ENCODE assay signal across 22 cellular contexts in genomic region chr9:20048437-20048836, GRCh38.
A peak's percentile ranks its signal among the peaks of the same experiment; 100 is the strongest.
DNase-seq lines count a peak whose midpoint lies in the region; ATAC-seq, FAIRE-seq and TF ChIP-seq lines count a peak whose summit lies in the region.
"Had no signal": no experiment of that assay in that cellular context is flagged by ENCODE, and none has a peak within 500 bp of the region (broad histone marks: within the 10 kb centered on the region; RNA-seq: fewer than 3 reads in every experiment).

No MANE protein-coding gene starts in this region.

- no peaks in the 10 kb centered on the region for H3K79me2 ChIP-seq in DOHH2 (ENCODE audit: control insufficient read depth, low read length)

- H2AK5ac ChIP-seq in mesenchymal stem cell (ENCODE audit: low read length, severe bottlenecking), result no peak overlapping the region

- H2BK120ac ChIP-seq in mesenchymal stem cell (ENCODE audit: low read depth, low read length), result no peak overlapping the region

- DNase-seq in GM19239 (ENCODE audit: insufficient read length, low spot score) (no peak), RPMI8226 (peak; percentile 6), mesenchymal stem cell (no peak), T-helper 1 cell (no peak)
- DNase-seq in stimulated activated naive B cell treated with anti-CD40 and anti-IgM and Interleukin-4, amounts not matched to agents 10 μg/mL and 1 μg/mL and 100 μg/mL, for 72 hours, result no peak
- DNase-seq: Calu3; CD8-positive, alpha-beta T cell; DMS153; GM23248; H9; HFFc6; MG63; NCI-H1105 treated with DMSO at 0.1 percent for 48 hours; NCI-H2029 treated with DMSO at 0.1 percent for 48 hours; NCI-H226; NCI-H510A treated with DMSO at 0.1 percent for 48 hours; NCI-H774; Right ventricle myocardium superior had no signal

- no peaks in the 10 kb centered on the region for H3K9me3 Mint-ChIP-seq in stimulated activated naive B cell treated with anti-CD40 and anti-IgM and Interleukin-4, amounts not matched to agents 10 μg/mL and 1 μg/mL and 100 μg/mL, for 72 hours
- H3K9me3 Mint-ChIP-seq: CD8-positive, alpha-beta T cell; H9; HFFc6 had no signal

- no peaks in the 10 kb centered on the region for H3K27me3 ChIP-seq in DOHH2 (ENCODE audit: control insufficient read depth, low read length)
- peaks cover 0 to 7% of the 10 kb centered on the region in 2 experiments for H3K27me3 ChIP-seq in mesenchymal stem cell (ENCODE audit: control insufficient read depth in 1 of 2, insufficient read depth in 1 of 2, low read length in 2 of 2)
- H3K27me3 ChIP-seq: MG63 had no signal

- H3K4me1 ChIP-seq in DOHH2 (ENCODE audit: control insufficient read depth, low read length), result peaks cover 22% of the 10 kb centered on the region
- peaks cover 2% of the 10 kb centered on the region for H3K4me1 ChIP-seq in mesenchymal stem cell (ENCODE audit: control insufficient read depth, insufficient read depth, low read depth, low read length)

- H3K27ac ChIP-seq in DOHH2 (ENCODE audit: low read depth, low read length) (no peak overlapping the region), mesenchymal stem cell (ENCODE audit: low read length, poor library complexity, severe bottlenecking) (no peak overlapping the region)
- H3K27ac ChIP-seq: GM23248 had no signal

- H3K4me3 Mint-ChIP-seq in stimulated activated naive B cell treated with anti-CD40 and anti-IgM and Interleukin-4, amounts not matched to agents 10 μg/mL and 1 μg/mL and 100 μg/mL, for 72 hours, result no peak overlapping the region
- H3K4me3 Mint-ChIP-seq: CD8-positive, alpha-beta T cell; H9; HFFc6; T-helper 1 cell treated with Interleukin-12 subunit alpha and Interleukin-12 subunit beta and Interleukin-4 antibody, amounts not matched to agents 30 μg/mL and 1 μg/mL, for 36 hours had no signal

- no peak overlapping the region for H2BK15ac ChIP-seq in mesenchymal stem cell (ENCODE audit: low read depth, poor library complexity, severe bottlenecking)

- no peak overlapping the region for H3K18ac ChIP-seq in mesenchymal stem cell (ENCODE audit: low read depth in 1 of 2, low read length in 2 of 2)

- no peaks in the 10 kb centered on the region for H3K36me3 ChIP-seq in DOHH2 (ENCODE audit: control insufficient read depth, low read length)
- H3K36me3 ChIP-seq in mesenchymal stem cell (ENCODE audit: control insufficient read depth in 1 of 2, insufficient read depth in 2 of 2, low read depth in 1 of 2, low read length in 2 of 2), result no peaks in the 10 kb centered on the region
- H3K36me3 ChIP-seq: MG63 had no signal

- H3K4me3 ChIP-seq in DOHH2 (ENCODE audit: low read length), result peak overlapping the region; percentile 11; the same call in 1 of the 2 replicates
- H3K4me3 ChIP-seq in mesenchymal stem cell (ENCODE audit: insufficient read depth in 1 of 2, low read depth in 1 of 2, low read length in 2 of 2), result no peak overlapping the region
- H3K4me3 ChIP-seq: GM23248, MG63 had no signal

- no CpG with 5 or more reads among the region's 2 CpGs for WGBS in mesenchymal stem cell

- no peak overlapping the region for H2BK5ac ChIP-seq in mesenchymal stem cell (ENCODE audit: low read depth, low read length, poor library complexity, severe bottlenecking)

- H3K4ac ChIP-seq in mesenchymal stem cell (ENCODE audit: low read depth in 1 of 2, low read length in 2 of 2), result no peak overlapping the region

- H3K36me3 Mint-ChIP-seq in stimulated activated naive B cell treated with anti-CD40 and anti-IgM and Interleukin-4, amounts not matched to agents 10 μg/mL and 1 μg/mL and 100 μg/mL, for 72 hours, result no peaks in the 10 kb centered on the region
- H3K36me3 Mint-ChIP-seq: CD8-positive, alpha-beta T cell had no signal

- H3F3A ChIP-seq in DOHH2 (ENCODE audit: control insufficient read depth, insufficient read depth), result no peaks in the 10 kb centered on the region

- no peaks in the 10 kb centered on the region for H4K20me1 ChIP-seq in DOHH2 (ENCODE audit: control insufficient read depth, insufficient read depth, low read depth, low read length)

- no peak for TF ChIP-seq CTCF in DOHH2 (IDR thresholded peaks at IDR 0.05; ENCODE audit: low read depth, low read length, poor library complexity, severe bottlenecking)

- no peak overlapping the region for H3K27ac Mint-ChIP-seq in stimulated activated naive B cell treated with anti-CD40 and anti-IgM and Interleukin-4, amounts not matched to agents 10 μg/mL and 1 μg/mL and 100 μg/mL, for 72 hours
- H3K27ac Mint-ChIP-seq: CD8-positive, alpha-beta T cell; H9; HFFc6; T-helper 1 cell treated with Interleukin-12 subunit alpha and Interleukin-12 subunit beta and Interleukin-4 antibody, amounts not matched to agents 30 μg/mL and 1 μg/mL, for 36 hours had no signal

- H3K4me2 ChIP-seq in DOHH2 (ENCODE audit: low read length) (peak overlapping the region; percentile 47), mesenchymal stem cell (ENCODE audit: low read length, poor library complexity, severe bottlenecking) (no peak overlapping the region)

- H3K9me2 ChIP-seq in DOHH2 (replicated peaks; ENCODE audit: control insufficient read depth, low read length), result no peaks in the 10 kb centered on the region

- no peak overlapping the region for H3K14ac ChIP-seq in mesenchymal stem cell (ENCODE audit: low read length in 2 of 2)

- H3K23ac ChIP-seq in mesenchymal stem cell (ENCODE audit: low read length in 2 of 2), result no peak overlapping the region

- no peak overlapping the region for H2BK12ac ChIP-seq in mesenchymal stem cell (ENCODE audit: low read length in 2 of 2)

- H4K91ac ChIP-seq in mesenchymal stem cell (ENCODE audit: low read length), result no peak overlapping the region

- no peak overlapping the region for H3K9ac ChIP-seq in mesenchymal stem cell (ENCODE audit: low read length)
- H3K9ac ChIP-seq: GM23248 had no signal

- H3K4me1 Mint-ChIP-seq in stimulated activated naive B cell treated with anti-CD40 and anti-IgM and Interleukin-4, amounts not matched to agents 10 μg/mL and 1 μg/mL and 100 μg/mL, for 72 hours, result peaks cover 19 to 37% of the 10 kb centered on the region in 2 donors

- no peaks in the 10 kb centered on the region for H3K27me3 Mint-ChIP-seq in stimulated activated naive B cell treated with anti-CD40 and anti-IgM and Interleukin-4, amounts not matched to agents 10 μg/mL and 1 μg/mL and 100 μg/mL, for 72 hours

- ATAC-seq in stimulated activated naive B cell treated with anti-CD40 and anti-IgM and Interleukin-4, amounts not matched to agents 10 μg/mL and 1 μg/mL and 100 μg/mL, for 72 hours (replicated peaks), result peak; percentile 63 to 69
- ATAC-seq in HG03139 (IDR thresholded peaks at IDR 0.05; ENCODE audit: unreplicated experiment), result no peak
- ATAC-seq: CD8-positive, alpha-beta T cell had no signal

- H3K79me1 ChIP-seq in mesenchymal stem cell (replicated peaks; ENCODE audit: low read length, poor library complexity, severe bottlenecking), result no peaks in the 10 kb centered on the region

- no peak overlapping the region for H4K8ac ChIP-seq in mesenchymal stem cell (ENCODE audit: low read length)

- peak; percentile 62 for FAIRE-seq in GM19239 (lab: Jason Lieb, UNC)
- FAIRE-seq: G401.6 had no signal

- H3K9me3 ChIP-seq in DOHH2 (ENCODE audit: control insufficient read depth, insufficient read depth, low read length), result no peaks in the 10 kb centered on the region
- H3K9me3 ChIP-seq in mesenchymal stem cell (ENCODE audit: control insufficient read depth, low read length), result no peaks in the 10 kb centered on the region
- H3K9me3 ChIP-seq: MG63 had no signal

- H2AFZ ChIP-seq in mesenchymal stem cell (ENCODE audit: low read depth, low read length), result no peak overlapping the region
- H2AFZ ChIP-seq: GM23248 had no signal
